Comparison of ENCODE assay signal across 8 cellular contexts in the genomic region with DNA sequence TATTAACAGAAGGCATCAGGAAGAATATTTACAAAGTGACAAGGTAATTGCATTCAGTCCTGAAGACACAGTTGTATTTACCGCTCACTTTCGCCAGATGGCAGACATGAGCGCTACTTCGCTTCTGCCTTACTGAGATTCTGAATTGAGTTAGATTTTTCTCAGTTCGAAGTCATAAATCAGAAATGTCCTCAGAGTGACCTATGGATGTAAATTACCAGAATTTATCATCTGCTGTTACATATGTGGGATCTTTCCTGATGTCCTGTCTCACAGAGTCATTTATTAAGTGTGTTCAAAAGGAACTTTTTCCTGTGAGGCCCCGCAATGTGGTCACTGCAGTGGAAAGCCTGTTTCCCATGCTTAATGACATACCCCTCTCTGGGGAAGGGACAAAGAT.
DNase-seq lines count a peak whose midpoint lies in the region; ATAC-seq and TF ChIP-seq lines count a peak whose summit lies in the region.

No MANE protein-coding gene starts in this region.

- no peaks in the 10 kb centered on the region for H3K9me3 ChIP-seq in CD4-positive, CD25-positive, alpha-beta regulatory T cell (ENCODE audit: control insufficient read depth in 2 of 2, low read length in 2 of 2)

- no peaks in the 10 kb centered on the region for H3K9me3 Mint-ChIP-seq in CD4-positive, CD25-positive, alpha-beta regulatory T cell
- no peaks in the 10 kb centered on the region for H3K9me3 Mint-ChIP-seq in activated T-helper 17 cell treated with anti-CD3 and anti-CD28 coated beads, Interleukin-2, amount 50 U/mL, for 72 hours
- H3K9me3 Mint-ChIP-seq in progenitor cell of endocrine pancreas (ENCODE audit: low read depth): no peaks in the 10 kb centered on the region

- H3K4me3 Mint-ChIP-seq in CD4-positive, CD25-positive, alpha-beta regulatory T cell: no peak overlapping the region
- no peak overlapping the region for H3K4me3 Mint-ChIP-seq in activated T-helper 17 cell treated with anti-CD3 and anti-CD28 coated beads, Interleukin-2, amount 50 U/mL, for 72 hours
- H3K4me3 Mint-ChIP-seq in progenitor cell of endocrine pancreas (ENCODE audit: low read depth): no peak overlapping the region

- peaks cover 6% of the 10 kb centered on the region for H3K27me3 Mint-ChIP-seq in CD4-positive, CD25-positive, alpha-beta regulatory T cell
- no peaks in the 10 kb centered on the region for H3K27me3 Mint-ChIP-seq in activated T-helper 17 cell treated with anti-CD3 and anti-CD28 coated beads, Interleukin-2, amount 50 U/mL, for 72 hours
- H3K27me3 Mint-ChIP-seq in progenitor cell of endocrine pancreas: no peaks in the 10 kb centered on the region

- H3K27me3 ChIP-seq in CD4-positive, CD25-positive, alpha-beta regulatory T cell (ENCODE audit: control insufficient read depth, insufficient read depth, low read length): no peaks in the 10 kb centered on the region

- H3K27ac Mint-ChIP-seq in CD4-positive, CD25-positive, alpha-beta regulatory T cell: no peak overlapping the region
- H3K27ac Mint-ChIP-seq in activated T-helper 17 cell treated with anti-CD3 and anti-CD28 coated beads, Interleukin-2, amount 50 U/mL, for 72 hours: no peak overlapping the region
- H3K27ac Mint-ChIP-seq in progenitor cell of endocrine pancreas: no peak overlapping the region

- H3K4me3 ChIP-seq in CD4-positive, CD25-positive, alpha-beta regulatory T cell (ENCODE audit: low read depth, low read length): no peak overlapping the region

- H3K27ac ChIP-seq in CD4-positive, CD25-positive, alpha-beta regulatory T cell (ENCODE audit: insufficient read depth, low read length, poor library complexity, severe bottlenecking): no peak overlapping the region

- peaks cover 5% of the 10 kb centered on the region for H3K4me1 ChIP-seq in CD4-positive, CD25-positive, alpha-beta regulatory T cell (ENCODE audit: control insufficient read depth, insufficient read depth, low read length, poor library complexity, severe bottlenecking)

- peak; percentile 16 to 64 (median 33) for DNase-seq in CD4-positive, CD25-positive, alpha-beta regulatory T cell
- peak; percentile 6 for DNase-seq in NOMO-1 treated with DMSO at 0.1 percent for 48 hours (lab: John Stamatoyannopoulos, UW; ENCODE audit: unreplicated experiment)
- DNase-seq in glomerular visceral epithelial cell (ENCODE audit: extremely low spot score): peak; percentile 64
- DNase-seq in progenitor cell of endocrine pancreas (ENCODE audit: low spot score, unreplicated experiment): no peak
- DNase-seq in 8988T: no peak

- peaks cover 2 to 16% (median 6%) of the 10 kb centered on the region in 4 donors for H3K4me1 Mint-ChIP-seq in CD4-positive, CD25-positive, alpha-beta regulatory T cell
- peaks cover 7% of the 10 kb centered on the region for H3K4me1 Mint-ChIP-seq in activated T-helper 17 cell treated with anti-CD3 and anti-CD28 coated beads, Interleukin-2, amount 50 U/mL, for 72 hours
- peaks cover 2% of the 10 kb centered on the region for H3K4me1 Mint-ChIP-seq in progenitor cell of endocrine pancreas (ENCODE audit: low read depth)

- peak; percentile 78 for TF ChIP-seq CTCF in progenitor cell of endocrine pancreas (IDR thresholded peaks at IDR 0.05; ENCODE audit: unreplicated experiment)

- no peaks in the 10 kb centered on the region for H3K36me3 Mint-ChIP-seq in CD4-positive, CD25-positive, alpha-beta regulatory T cell
- no peaks in the 10 kb centered on the region for H3K36me3 Mint-ChIP-seq in activated T-helper 17 cell treated with anti-CD3 and anti-CD28 coated beads, Interleukin-2, amount 50 U/mL, for 72 hours (ENCODE audit: low read depth)
- no peaks in the 10 kb centered on the region for H3K36me3 Mint-ChIP-seq in progenitor cell of endocrine pancreas (ENCODE audit: insufficient read depth)

- H3K36me3 ChIP-seq in CD4-positive, CD25-positive, alpha-beta regulatory T cell (ENCODE audit: control insufficient read depth, insufficient read depth, low read length): no peaks in the 10 kb centered on the region

- ATAC-seq in CD4-positive, CD25-positive, alpha-beta regulatory T cell (ENCODE audit: low read depth in 2 of 2): peak in 1 of 2 donors; percentile 63
- ATAC-seq in GM18519 (IDR thresholded peaks at IDR 0.05; ENCODE audit: low FRiP score, unreplicated experiment) (peak; percentile 89), HG03039 (IDR thresholded peaks at IDR 0.05; ENCODE audit: unreplicated experiment) (peak; percentile 48)
- peak; percentile 34 for ATAC-seq in activated T-helper 17 cell treated with anti-CD3 and anti-CD28 coated beads, Interleukin-2, amount 50 U/mL, for 72 hours (replicated peaks)

Comparison
In these comparisons a context has a peak if more than half of its experiments do, and no peak if none do; other contexts are left out.
1. DNase-seq: peak in CD4-positive, CD25-positive, alpha-beta regulatory T cell (3 of 3), NOMO-1 treated with DMSO at 0.1 percent for 48 hours (single experiment) and glomerular visceral epithelial cell (single experiment); none in progenitor cell of endocrine pancreas (single experiment) and 8988T (single experiment).